In genomic region chr7:65880242-65880641, GRCh38 we compare ENCODE assay signal across 7 cellular contexts. TPM values are rescaled to one million over a fixed set of nuclear protein-coding genes. Genes with fewer than 3 reads are reported as not detected.
DNase-seq lines count a peak whose midpoint lies in the region; ATAC-seq and TF ChIP-seq lines count a peak whose summit lies in the region.
"Not testable (repeated sequence)": the region's sequence is repeated elsewhere in the genome, so short reads cannot be mapped to it uniquely, and the experiment has no call there.

No MANE protein-coding gene starts in this region.

- H3K9me3 Mint-ChIP-seq in H9; WTC11; stimulated activated naive B cell treated with anti-CD40 and anti-IgM and Interleukin-4, amounts not matched to agents 10 μg/mL and 1 μg/mL and 100 μg/mL, for 72 hours: not testable (repeated sequence)

- H3K27me3 Mint-ChIP-seq in H9 (ENCODE audit: low read depth); WTC11 (ENCODE audit: low read depth); stimulated activated naive B cell treated with anti-CD40 and anti-IgM and Interleukin-4, amounts not matched to agents 10 μg/mL and 1 μg/mL and 100 μg/mL, for 72 hours: not testable (repeated sequence)

- not testable (repeated sequence) for H3T11ph ChIP-seq in H9 (ENCODE audit: low read length)

- H3K4me1 Mint-ChIP-seq in H9 = peaks cover 8 to 10% of the 10 kb centered on the region in 2 experiments; a peak in 3 of 4 replicates
- H3K4me1 Mint-ChIP-seq in WTC11 = not testable (repeated sequence)
- peaks cover 10 to 24% of the 10 kb centered on the region in 2 donors for H3K4me1 Mint-ChIP-seq in stimulated activated naive B cell treated with anti-CD40 and anti-IgM and Interleukin-4, amounts not matched to agents 10 μg/mL and 1 μg/mL and 100 μg/mL, for 72 hours

- H3K56ac ChIP-seq in H9 (ENCODE audit: insufficient read length, low read depth, low read length) = not testable (repeated sequence)

- not testable (repeated sequence) for H3K9ac ChIP-seq in H9 (ENCODE audit: extremely low read depth, insufficient read length, low read length); colonic mucosa (ENCODE audit: low read depth in 2 of 2, low read length in 2 of 2); neuronal stem cell (ENCODE audit: low read depth, low read length, poor library complexity)

- H3K9me2 ChIP-seq in DOHH2 (replicated peaks; ENCODE audit: control insufficient read depth, low read length) = not testable (repeated sequence)

- CTCF ChIA-PET in WTC11 (lab: Charles Lee) = not testable (repeated sequence)

- not testable (repeated sequence) for H3K9me3 ChIP-seq in DOHH2 (ENCODE audit: control insufficient read depth, insufficient read depth, low read length); H9 (ENCODE audit: control insufficient read depth, low read depth, low read length); colonic mucosa; lower lobe of right lung; neuronal stem cell (replicated peaks in 1 of 2; ENCODE audit: control insufficient read depth in 2 of 2, insufficient read depth in 1 of 2, low read depth in 1 of 2, low read length in 2 of 2)

- not testable (repeated sequence) for H3K14ac ChIP-seq in H9 (ENCODE audit: insufficient read depth, low read length); neuronal stem cell (ENCODE audit: low read length)

- not testable (repeated sequence) for H2AFZ ChIP-seq in H9 (ENCODE audit: low read length); neuronal stem cell (ENCODE audit: low read length)

- not testable (repeated sequence) for H2BK15ac ChIP-seq in H9 (ENCODE audit: low read depth, low read length); neuronal stem cell (ENCODE audit: low read length)

- H3K79me2 ChIP-seq in DOHH2 (ENCODE audit: control insufficient read depth, low read length) = peaks cover 89% of the 10 kb centered on the region
- H3K79me2 ChIP-seq in H9 (ENCODE audit: insufficient read depth, low read length) = not testable (repeated sequence)

- H3K18ac ChIP-seq in H9 (ENCODE audit: insufficient read length, low read depth, low read length); neuronal stem cell (ENCODE audit: low read length): not testable (repeated sequence)

- not testable (repeated sequence) for ATAC-seq in WTC11; stimulated activated naive B cell treated with anti-CD40 and anti-IgM and Interleukin-4, amounts not matched to agents 10 μg/mL and 1 μg/mL and 100 μg/mL, for 72 hours (replicated peaks)
- peak; percentile 61 to 78 for ATAC-seq in lower lobe of right lung

- H4K91ac ChIP-seq in H9 (ENCODE audit: insufficient read length, low read depth, low read length); neuronal stem cell (ENCODE audit: low read depth, low read length, poor library complexity): not testable (repeated sequence)

- H3K27ac ChIP-seq in DOHH2 (ENCODE audit: low read depth, low read length); H9 (ENCODE audit: insufficient read length, low read depth, low read length); neuronal stem cell (replicated peaks; ENCODE audit: low read length): not testable (repeated sequence)
- peak overlapping the region; percentile 18 for H3K27ac ChIP-seq in colonic mucosa
- H3K27ac ChIP-seq in lower lobe of right lung = peak overlapping the region; percentile 6

- H2BK20ac ChIP-seq in H9 (ENCODE audit: low read depth, low read length, poor library complexity, severe bottlenecking) = not testable (repeated sequence)

- H2AK5ac ChIP-seq in H9 (ENCODE audit: insufficient read length, low read length); neuronal stem cell (ENCODE audit: low read depth, low read length): not testable (repeated sequence)

- H3F3A ChIP-seq in DOHH2 (ENCODE audit: control insufficient read depth, insufficient read depth) = not testable (repeated sequence)

- H2BK12ac ChIP-seq in H9 (ENCODE audit: insufficient read length, low read depth, low read length); neuronal stem cell (ENCODE audit: low read length): not testable (repeated sequence)

- H3K23ac ChIP-seq in H9 (ENCODE audit: insufficient read length, low read depth, low read length); neuronal stem cell (ENCODE audit: low read depth, low read length, poor library complexity): not testable (repeated sequence)

- H3K27me3 ChIP-seq in DOHH2 (ENCODE audit: control insufficient read depth, low read length); H9 (ENCODE audit: insufficient read depth, low read length); colonic mucosa; lower lobe of right lung (ENCODE audit: low read depth); neuronal stem cell (ENCODE audit: control insufficient read depth in 3 of 3, insufficient read depth in 3 of 3, low read depth in 1 of 3, low read length in 3 of 3): not testable (repeated sequence)

- H3K36me3 ChIP-seq in DOHH2 (ENCODE audit: control insufficient read depth, low read length) = peaks cover 31% of the 10 kb centered on the region
- H3K36me3 ChIP-seq in colonic mucosa, lower lobe of right lung: not testable (repeated sequence)
- H3K36me3 ChIP-seq in neuronal stem cell (replicated peaks in 1 of 2; ENCODE audit: control insufficient read depth in 2 of 2, insufficient read depth in 2 of 2, low read length in 2 of 2) = peaks cover 0 to 13% of the 10 kb centered on the region in 2 donors

- not testable (repeated sequence) for H2BK120ac ChIP-seq in H9 (ENCODE audit: low read depth, low read length, poor library complexity, severe bottlenecking); neuronal stem cell (ENCODE audit: low read depth, low read length)

- peaks cover 24% of the 10 kb centered on the region for H3K4me1 ChIP-seq in DOHH2 (ENCODE audit: control insufficient read depth, low read length)
- H3K4me1 ChIP-seq in H9 (ENCODE audit: insufficient read depth, low read length); colonic mucosa; lower lobe of right lung; neuronal stem cell (ENCODE audit: control insufficient read depth in 2 of 2, insufficient read depth in 1 of 2, low read depth in 1 of 2, low read length in 2 of 2): not testable (repeated sequence)

- not testable (repeated sequence) for H3K4ac ChIP-seq in H9 (ENCODE audit: low read depth, low read length); neuronal stem cell (ENCODE audit: low read length)

- intact Hi-C loops in colonic mucosa (cut with DNase I); lower lobe of right lung (cut with DNase I): not testable (repeated sequence)

- not testable (repeated sequence) for H4K20me1 ChIP-seq in DOHH2 (ENCODE audit: control insufficient read depth, insufficient read depth, low read depth, low read length); H9 (ENCODE audit: control insufficient read depth, insufficient read depth, insufficient read length)

- not testable (repeated sequence) for TF ChIP-seq CTCF in DOHH2 (IDR thresholded peaks at IDR 0.05; ENCODE audit: low read depth, low read length, poor library complexity, severe bottlenecking); H9 (conservative IDR thresholded peaks at IDR 0.05); WTC11 (IDR thresholded peaks at IDR 0.05); colonic mucosa (IDR thresholded peaks at IDR 0.05); lower lobe of right lung (IDR thresholded peaks at IDR 0.05)

- H3K23me2 ChIP-seq in H9 (ENCODE audit: insufficient read length, low read depth, low read length, poor library complexity, severe bottlenecking) = not testable (repeated sequence)

- H3K4me3 ChIP-seq in DOHH2 (ENCODE audit: low read length); colonic mucosa; lower lobe of right lung; neuronal stem cell (ENCODE audit: low read length in 2 of 2): not testable (repeated sequence)

- H3K36me3 Mint-ChIP-seq in H9 (ENCODE audit: insufficient read depth in 1 of 3, low read depth in 3 of 3) (peaks cover 3 to 18% (median 12%) of the 10 kb centered on the region in 3 experiments; a peak in 6 of 7 replicates), WTC11 (peaks cover 13% of the 10 kb centered on the region)
- peaks cover 18 to 20% of the 10 kb centered on the region in 2 donors for H3K36me3 Mint-ChIP-seq in stimulated activated naive B cell treated with anti-CD40 and anti-IgM and Interleukin-4, amounts not matched to agents 10 μg/mL and 1 μg/mL and 100 μg/mL, for 72 hours

- not testable (repeated sequence) for H3K79me1 ChIP-seq in H9 (ENCODE audit: insufficient read depth, low read depth, low read length, poor library complexity, severe bottlenecking); neuronal stem cell (ENCODE audit: low read depth, low read length)

- H4K5ac ChIP-seq in H9 (ENCODE audit: insufficient read length, low read depth, low read length) = not testable (repeated sequence)

- POLR2A ChIA-PET in WTC11 (lab: Charles Lee) = not testable (repeated sequence)

- not testable (repeated sequence) for DNase-seq in H9; WTC11 (ENCODE audit: low spot score); lower lobe of right lung; neuronal stem cell (ENCODE audit: low spot score); stimulated activated naive B cell treated with anti-CD40 and anti-IgM and Interleukin-4, amounts not matched to agents 10 μg/mL and 1 μg/mL and 100 μg/mL, for 72 hours
- DNase-seq in colonic mucosa = peak; percentile 32

- not testable (repeated sequence) for H2BK5ac ChIP-seq in H9 (ENCODE audit: insufficient read length, low read length); neuronal stem cell (ENCODE audit: low read length)

- not testable (repeated sequence) for H4K8ac ChIP-seq in H9 (replicated peaks; ENCODE audit: insufficient read length, low read depth, low read length)
- H4K8ac ChIP-seq in neuronal stem cell (ENCODE audit: low read depth, low read length) = peak overlapping the region; percentile 72

- peak overlapping the region; percentile 7 for H3K4me2 ChIP-seq in DOHH2 (ENCODE audit: low read length)
- H3K4me2 ChIP-seq in H9 (ENCODE audit: insufficient read depth, insufficient read length, low read length); neuronal stem cell (ENCODE audit: insufficient read depth, low read length, poor library complexity, severe bottlenecking): not testable (repeated sequence)

- H3K27ac Mint-ChIP-seq in H9 = peak overlapping the region; percentile 21 to 41 (median 32); a peak in 5 of 7 replicates
- peak overlapping the region; percentile 3; the same call in 1 of the 2 replicates for H3K27ac Mint-ChIP-seq in WTC11
- peak overlapping the region; percentile 65 for H3K27ac Mint-ChIP-seq in stimulated activated naive B cell treated with anti-CD40 and anti-IgM and Interleukin-4, amounts not matched to agents 10 μg/mL and 1 μg/mL and 100 μg/mL, for 72 hours

- not testable (repeated sequence) for H3K4me3 Mint-ChIP-seq in H9; WTC11; stimulated activated naive B cell treated with anti-CD40 and anti-IgM and Interleukin-4, amounts not matched to agents 10 μg/mL and 1 μg/mL and 100 μg/mL, for 72 hours

- WGBS in H9 (ENCODE audit: extremely low coverage, insufficient read length, low lambda C conversion rate) = no CpG with 5 or more reads among the region's 5 CpGs
- no CpG with 5 or more reads among the region's 5 CpGs for WGBS in neuronal stem cell (ENCODE audit: extremely low coverage in 2 of 2, insufficient read length in 2 of 2, insufficient replicate concordance in 1 of 2), 2 donors

RNA-seq across cellular contexts. Expression of gene VKORC1L1, which starts 7.4 kb away (rescaled TPM):
- 27.4 and 29.4 TPM in 2 replicates for total RNA-seq in H9 (2021)
- total RNA-seq in WTC11 (2021) = 28.3 to 30.2 TPM (median 28.5 TPM) in 3 replicates
- 10 to 100 TPM; 21.3 to 26.0 TPM for total RNA-seq in colonic mucosa
- total RNA-seq in lower lobe of right lung = 35.2 TPM
- polyA plus RNA-seq in neuronal stem cell (2013, experiment 1 of 2) = 33.8 TPM
- polyA plus RNA-seq in neuronal stem cell (2013, experiment 2 of 2) = 33.6 TPM

Comparison
In these comparisons a context has a peak if more than half of its experiments do, and no peak if none do; other contexts are left out.
1. H3K27ac Mint-ChIP-seq: peak in every context shown above with its lines; median percentile 65 in stimulated activated naive B cell treated with anti-CD40 and anti-IgM and Interleukin-4, amounts not matched to agents 10 μg/mL and 1 μg/mL and 100 μg/mL, for 72 hours; 32 in H9; 3 in WTC11.